In genomic region chr3:61552704-61553103, GRCh38 we compare ENCODE assay signal across 2 cellular contexts. TPM values are rescaled to one million over a fixed set of nuclear protein-coding genes. Genes with fewer than 3 reads are reported as not detected.
"Had no signal": no experiment of that assay in that cellular context is flagged by ENCODE, and none has a peak within 500 bp of the region (broad histone marks: within the 10 kb centered on the region; RNA-seq: fewer than 3 reads in every experiment).

No MANE protein-coding gene starts in this region.

RNA-seq across cellular contexts. Expression of gene PTPRG, which starts 8.7 kb away (rescaled TPM):
- total RNA-seq: activated naive CD8-positive, alpha-beta T cell treated with anti-CD3 and anti-CD28 coated beads, Interleukin-2, amount 10 ng/mL, durations not matched to agents 7 days and 5 days; activated T-helper 17 cell treated with anti-CD3 and anti-CD28 coated beads, Interleukin-2, amount 50 U/mL, for 72 hours had no signal
